27 cellular contexts compared by ENCODE assay signal in genomic region chr22:37709445-37709765, GRCh38.
"Had no signal": no experiment of that assay in that cellular context is flagged by ENCODE, and none has a peak within 500 bp of the region (broad histone marks: within the 10 kb centered on the region; RNA-seq: fewer than 3 reads in every experiment).

No MANE protein-coding gene starts in this region.

- H3K9me3 Mint-ChIP-seq: activated B cell treated with CpG ODN at 0.5 μM for 24 hours; activated CD4-positive, alpha-beta memory T cell treated with anti-CD3 and anti-CD28 coated beads for 36 hours; activated CD4-positive, alpha-beta T cell treated with anti-CD3 and anti-CD28 coated beads, Interleukin-2, amount 10 ng/mL, durations not matched to agents 24 days and 14 days; activated T-cell treated with anti-CD3 and anti-CD28 coated beads, Interleukin-2, amount 50 U/mL, for 24 hours; activated T-helper 17 cell treated with anti-CD3 and anti-CD28 coated beads, Interleukin-2, amount 50 U/mL, for 72 hours; central memory CD8-positive, alpha-beta T cell; dendritic cell treated with granulocyte-macrophage colony-stimulating factor and Interleukin-4, amounts not matched to agents 40 ng/mL and 50 ng/mL, for 4 days; endodermal cell; T-helper 2 cell treated with Interferon-gamma antibody and Interleukin-4, amounts not matched to agents 5 μg/mL and 100 μg/mL, for 36 hours had no signal

- H3K27me3 Mint-ChIP-seq: activated B cell treated with CpG ODN at 0.5 μM for 24 hours; activated CD4-positive, alpha-beta memory T cell treated with anti-CD3 and anti-CD28 coated beads for 36 hours; activated CD4-positive, alpha-beta T cell treated with anti-CD3 and anti-CD28 coated beads, Interleukin-2, amount 10 ng/mL, durations not matched to agents 24 days and 14 days; activated naive CD8-positive, alpha-beta T cell; activated T-cell treated with anti-CD3 and anti-CD28 coated beads, Interleukin-2, amount 50 U/mL, for 24 hours; activated T-helper 17 cell treated with anti-CD3 and anti-CD28 coated beads, Interleukin-2, amount 50 U/mL, for 72 hours; central memory CD8-positive, alpha-beta T cell; T-helper 17 cell had no signal

- ATAC-seq: activated CD4-positive, CD25-positive, alpha-beta regulatory T cell treated with anti-CD3 and anti-CD28 coated beads, Interleukin-2, amount 50 U/mL, for 24 hours; activated T-helper 17 cell treated with anti-CD3 and anti-CD28 coated beads, Interleukin-2, amount 50 U/mL, for 72 hours; T-helper 17 cell had no signal

- H3K36me3 Mint-ChIP-seq: activated CD4-positive, alpha-beta memory T cell treated with anti-CD3 and anti-CD28 coated beads for 36 hours had no signal

- H3K4me1 Mint-ChIP-seq: activated B cell treated with CpG ODN at 0.5 μM for 24 hours; activated CD4-positive, alpha-beta T cell treated with anti-CD3 and anti-CD28 coated beads, Interleukin-2, amount 10 ng/mL, durations not matched to agents 24 days and 14 days; central memory CD8-positive, alpha-beta T cell; endodermal cell had no signal

- DNase-seq: activated B cell treated with CpG ODN at 0.5 μM for 24 hours; activated CD4-positive, alpha-beta memory T cell treated with anti-CD3 and anti-CD28 coated beads for 36 hours; activated CD4-positive, alpha-beta T cell treated with anti-CD3 and anti-CD28 coated beads, Interleukin-2, amount 10 ng/mL, durations not matched to agents 24 days and 14 days; activated CD8-positive, alpha-beta memory T cell treated with anti-CD3 and anti-CD28 coated beads, Interleukin-2, amount 50 U/mL, for 48 hours; activated effector memory CD4-positive, alpha-beta T cell treated with Interleukin-2 at 50 U/mL for 16 hours; activated gamma-delta T cell treated with Interleukin-2 at 50 U/mL for 16 hours; activated naive CD4-positive, alpha-beta T cell treated with anti-CD3 and anti-CD28 coated beads, Interleukin-2, amount 50 U/mL, for 16 hours; activated naive CD4-positive, alpha-beta T cell treated with Interleukin-2 at 50 U/mL for 16 hours; activated T-cell treated with anti-CD3 and anti-CD28 coated beads for 4 hours; activated T-cell treated with anti-CD3 and anti-CD28 coated beads, Interleukin-2, amount 50 U/mL, for 24 hours; amniotic stem cell; brain microvascular endothelial cell; dorsolateral prefrontal cortex; effector memory CD4-positive, alpha-beta T cell; endodermal cell; foreskin melanocyte; heart right ventricle; T-helper 1 cell; T-helper 17 cell; T1000; WERI-Rb-1 had no signal

- H3K4me3 Mint-ChIP-seq: activated B cell treated with CpG ODN at 0.5 μM for 24 hours; activated CD4-positive, alpha-beta memory T cell treated with anti-CD3 and anti-CD28 coated beads for 36 hours; activated CD4-positive, alpha-beta T cell treated with anti-CD3 and anti-CD28 coated beads, Interleukin-2, amount 10 ng/mL, durations not matched to agents 24 days and 14 days; activated naive CD8-positive, alpha-beta T cell; activated T-cell treated with anti-CD3 and anti-CD28 coated beads, Interleukin-2, amount 50 U/mL, for 24 hours; activated T-helper 17 cell treated with anti-CD3 and anti-CD28 coated beads, Interleukin-2, amount 50 U/mL, for 72 hours; central memory CD8-positive, alpha-beta T cell; dendritic cell treated with granulocyte-macrophage colony-stimulating factor and Interleukin-4, amounts not matched to agents 40 ng/mL and 50 ng/mL, for 4 days; endodermal cell; T-helper 17 cell; T-helper 2 cell treated with Interferon-gamma antibody and Interleukin-4, amounts not matched to agents 5 μg/mL and 100 μg/mL, for 36 hours had no signal
